14 cellular contexts compared by ENCODE assay signal in the genomic region with DNA sequence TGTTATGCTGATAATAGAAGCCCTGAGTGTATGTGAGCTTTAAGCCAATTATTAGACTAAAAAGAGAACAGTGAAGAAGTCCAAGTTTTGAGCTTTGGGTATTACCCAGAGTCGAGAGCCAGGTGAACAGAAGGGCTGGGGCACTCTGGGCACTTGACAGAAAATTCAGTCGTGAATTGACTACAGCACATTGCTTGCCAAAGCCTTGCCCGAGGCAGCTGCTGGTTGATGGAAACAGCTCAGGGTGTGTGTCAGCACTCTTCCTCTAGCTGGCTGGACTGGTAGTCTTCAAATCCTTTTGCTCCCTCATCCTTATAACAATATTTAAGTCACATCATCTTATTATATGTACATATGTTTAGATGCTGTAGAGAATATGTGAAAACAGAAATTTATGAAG. TPM values are rescaled to one million over a fixed set of nuclear protein-coding genes. Genes with fewer than 3 reads are reported as not detected.
DNase-seq lines count a peak whose midpoint lies in the region; ATAC-seq, FAIRE-seq and TF ChIP-seq lines count a peak whose summit lies in the region.
"Had no signal": no experiment of that assay in that cellular context is flagged by ENCODE, and none has a peak within 500 bp of the region (broad histone marks: within the 10 kb centered on the region; RNA-seq: fewer than 3 reads in every experiment).

No MANE protein-coding gene starts in this region.

- H3K27ac ChIP-seq in endothelial cell of umbilical vein (ENCODE audit: insufficient read depth, low read depth, low read length): no peak overlapping the region
- H3K27ac ChIP-seq: psoas muscle had no signal

- POLR2A ChIA-PET in endothelial cell of umbilical vein (lab: Charles Lee): no interaction called here

- H3K36me3 ChIP-seq in endothelial cell of umbilical vein (ENCODE audit: control insufficient read depth in 2 of 2, extremely low read depth in 1 of 2, insufficient read depth in 2 of 2, low read length in 2 of 2): no peaks in the 10 kb centered on the region

- H4K20me1 ChIP-seq in endothelial cell of umbilical vein (replicated peaks; ENCODE audit: control insufficient read depth, extremely low read depth, insufficient read depth, low read length): no peaks in the 10 kb centered on the region

- H3K4me1 ChIP-seq in endothelial cell of umbilical vein (ENCODE audit: control insufficient read depth, extremely low read depth, insufficient read depth, low read length): peaks cover 18% of the 10 kb centered on the region
- H3K4me1 ChIP-seq: psoas muscle had no signal

- no peak for ATAC-seq in HG03565 (IDR thresholded peaks at IDR 0.05; ENCODE audit: unreplicated experiment)
- ATAC-seq: GM12878 had no signal

- peaks cover 9% of the 10 kb centered on the region for H3K27me3 Mint-ChIP-seq in activated T-helper 1 cell treated with anti-CD3 and anti-CD28 coated beads, Interleukin-12 subunit alpha, Interleukin-12 subunit beta, Interleukin-2, Interleukin-4 antibody, amounts not matched to agents 30 ng/mL and 10 ng/mL and 1 ng/mL, durations not matched to agents 14 hours and 24 hours and 36 hours (ENCODE audit: insufficient read depth)
- H3K27me3 Mint-ChIP-seq: dendritic cell treated with granulocyte-macrophage colony-stimulating factor and Interleukin-4, amounts not matched to agents 40 ng/mL and 50 ng/mL, for 4 days; memory B cell had no signal

- peaks cover 35% of the 10 kb centered on the region for H3K4me1 Mint-ChIP-seq in activated T-helper 1 cell treated with anti-CD3 and anti-CD28 coated beads, Interleukin-12 subunit alpha, Interleukin-12 subunit beta, Interleukin-2, Interleukin-4 antibody, amounts not matched to agents 30 ng/mL and 10 ng/mL and 1 ng/mL, durations not matched to agents 14 hours and 24 hours and 36 hours (ENCODE audit: low read depth)

- no peaks in the 10 kb centered on the region for H3K27me3 ChIP-seq in endothelial cell of umbilical vein (ENCODE audit: control insufficient read depth in 2 of 2, insufficient read depth in 2 of 2, low read length in 2 of 2)

- CTCF ChIA-PET in endothelial cell of umbilical vein (lab: Charles Lee): interaction anchor here (0.6 to 0.8 kb wide), 4 partner anchors 37 to 1290 kb away, joined by 3 read pairs; no protein-coding TSS in a partner anchor

- H2AFZ ChIP-seq in endothelial cell of umbilical vein (ENCODE audit: low read depth, low read length): peak overlapping the region; percentile 9

- dilution Hi-C loops in endothelial cell of umbilical vein (cut with MboI; ENCODE audit: extremely low pct_ligation_motif_present, low sequenced_read_pairs): no loop called here

- no peak overlapping the region for H3K27ac Mint-ChIP-seq in activated T-helper 1 cell treated with anti-CD3 and anti-CD28 coated beads, Interleukin-12 subunit alpha, Interleukin-12 subunit beta, Interleukin-2, Interleukin-4 antibody, amounts not matched to agents 30 ng/mL and 10 ng/mL and 1 ng/mL, durations not matched to agents 14 hours and 24 hours and 36 hours
- H3K27ac Mint-ChIP-seq: dendritic cell treated with granulocyte-macrophage colony-stimulating factor and Interleukin-4, amounts not matched to agents 40 ng/mL and 50 ng/mL, for 4 days; memory B cell had no signal

- H3K9me3 Mint-ChIP-seq in activated T-helper 1 cell treated with anti-CD3 and anti-CD28 coated beads, Interleukin-12 subunit alpha, Interleukin-12 subunit beta, Interleukin-2, Interleukin-4 antibody, amounts not matched to agents 30 ng/mL and 10 ng/mL and 1 ng/mL, durations not matched to agents 14 hours and 24 hours and 36 hours: peaks cover 7% of the 10 kb centered on the region
- H3K9me3 Mint-ChIP-seq: dendritic cell treated with granulocyte-macrophage colony-stimulating factor and Interleukin-4, amounts not matched to agents 40 ng/mL and 50 ng/mL, for 4 days had no signal

- H3K4me3 Mint-ChIP-seq in activated T-helper 1 cell treated with anti-CD3 and anti-CD28 coated beads, Interleukin-12 subunit alpha, Interleukin-12 subunit beta, Interleukin-2, Interleukin-4 antibody, amounts not matched to agents 30 ng/mL and 10 ng/mL and 1 ng/mL, durations not matched to agents 14 hours and 24 hours and 36 hours: no peak overlapping the region
- H3K4me3 Mint-ChIP-seq: dendritic cell treated with granulocyte-macrophage colony-stimulating factor and Interleukin-4, amounts not matched to agents 40 ng/mL and 50 ng/mL, for 4 days; memory B cell had no signal

- no peaks in the 10 kb centered on the region for H3K79me2 ChIP-seq in endothelial cell of umbilical vein (ENCODE audit: control insufficient read depth, insufficient read depth, low read length)

- intact Hi-C loops in endothelial cell of umbilical vein (cut with micrococcal nuclease): loop anchor here (2.0 kb wide), 1 partner anchor 383 kb away; no protein-coding TSS in a partner anchor
- intact Hi-C loops in activated T-helper 1 cell treated with anti-CD3 and anti-CD28 coated beads, Interleukin-12 subunit alpha, Interleukin-12 subunit beta, Interleukin-2, Interleukin-4 antibody, amounts not matched to agents 30 ng/mL and 10 ng/mL and 1 ng/mL, durations not matched to agents 14 hours and 24 hours and 36 hours (cut with micrococcal nuclease): loop anchor here (2.0 to 10.0 kb wide), 13 partner anchors 143 to 1868 kb away; a partner anchor contains a TSS

- H3K9ac ChIP-seq in endothelial cell of umbilical vein (replicated peaks; ENCODE audit: extremely low read depth, insufficient read depth, low read length): no peak overlapping the region

- FAIRE-seq in endothelial cell of umbilical vein (lab: Jason Lieb, UNC): no peak
- FAIRE-seq: GM12878 had no signal

- BruUV-seq in endothelial cell of umbilical vein (replicated peaks; lab: Mats Ljungman, UMichigan): no TSS peak

- no peak overlapping the region for H3K4me3 ChIP-seq in endothelial cell of umbilical vein (replicated peaks in 1 of 3; ENCODE audit: insufficient read depth in 1 of 3, low read depth in 1 of 3, low read length in 3 of 3)
- H3K4me3 ChIP-seq: GM12878, psoas muscle had no signal

- H3K4me2 ChIP-seq in endothelial cell of umbilical vein (ENCODE audit: insufficient read depth, low read length): no peak overlapping the region

- peaks cover 2% of the 10 kb centered on the region for H3K9me1 ChIP-seq in endothelial cell of umbilical vein (replicated peaks; ENCODE audit: control insufficient read depth, extremely low read depth, insufficient read depth, low read length)

- TF ChIP-seq POLR2A in endothelial cell of umbilical vein (IDR thresholded peaks at IDR 0.05; ENCODE audit: low read depth, low read length): no peak

- peak; percentile 41 for DNase-seq in AG20443 (ENCODE audit: low spot score)
- DNase-seq in GM04504 (ENCODE audit: low read depth): peak; percentile 21
- peak; percentile 22 for DNase-seq in NCI-H526 treated with DMSO at 0.1 percent for 48 hours (lab: John Stamatoyannopoulos, UW)
- no peak for DNase-seq in endothelial cell of umbilical vein (ENCODE audit: low read depth, low spot score)
- no peak for DNase-seq in NCI-H146 (lab: John Stamatoyannopoulos, UW)
- no peak for DNase-seq in activated T-helper 1 cell treated with anti-CD3 and anti-CD28 coated beads, Interleukin-12 subunit alpha, Interleukin-12 subunit beta, Interleukin-2, Interleukin-4 antibody, amounts not matched to agents 30 ng/mL and 10 ng/mL and 1 ng/mL, durations not matched to agents 14 hours and 24 hours and 36 hours (ENCODE audit: low spot score)
- DNase-seq in NCI-H1048 (lab: John Stamatoyannopoulos, UW): no peak
- DNase-seq: activated CD4-positive, alpha-beta T cell treated with anti-CD3 and anti-CD28 coated beads for 48 hours; activated naive CD4-positive, alpha-beta T cell treated with Interleukin-2 at 50 U/mL for 16 hours; psoas muscle had no signal

- H3K9me3 ChIP-seq in endothelial cell of umbilical vein (replicated peaks; ENCODE audit: control insufficient read depth, insufficient read depth, low read length): no peaks in the 10 kb centered on the region
- H3K9me3 ChIP-seq: psoas muscle had no signal

- no peak for TF ChIP-seq CTCF in endothelial cell of umbilical vein (IDR thresholded peaks at IDR 0.05; ENCODE audit: extremely low read depth in 1 of 2, insufficient read depth in 1 of 2, low read depth in 1 of 2, low read length in 2 of 2)

- H3K36me3 Mint-ChIP-seq in activated T-helper 1 cell treated with anti-CD3 and anti-CD28 coated beads, Interleukin-12 subunit alpha, Interleukin-12 subunit beta, Interleukin-2, Interleukin-4 antibody, amounts not matched to agents 30 ng/mL and 10 ng/mL and 1 ng/mL, durations not matched to agents 14 hours and 24 hours and 36 hours (ENCODE audit: low read depth): peaks cover 13% of the 10 kb centered on the region
- H3K36me3 Mint-ChIP-seq: memory B cell had no signal

TF ChIP-seq in endothelial cell of umbilical vein, 7 proteins besides CTCF, POLR2A, EP300 and RAD21:
- TF ChIP-seq EZH2 (IDR thresholded peaks at IDR 0.05; ENCODE audit: borderline replicate concordance, low read depth, low read length, severe bottlenecking): no peak
- no peak for TF ChIP-seq GATA2 (IDR thresholded peaks at IDR 0.05; ENCODE audit: insufficient read depth, insufficient read length, low read depth, low read length)
- TF ChIP-seq POLR2AphosphoS5 (IDR thresholded peaks at IDR 0.05; ENCODE audit: insufficient read depth, low read depth, low read length): no peak
- no peak for TF ChIP-seq JUN (IDR thresholded peaks at IDR 0.05; ENCODE audit: borderline replicate concordance, insufficient read depth, insufficient read length, low read depth)
- TF ChIP-seq MYC (IDR thresholded peaks at IDR 0.05; ENCODE audit: low read depth, low read length): no peak
- TF ChIP-seq FOS (IDR thresholded peaks at IDR 0.05; ENCODE audit: borderline replicate concordance, insufficient read depth, low read length): no peak
- TF ChIP-seq, protein P1, sequence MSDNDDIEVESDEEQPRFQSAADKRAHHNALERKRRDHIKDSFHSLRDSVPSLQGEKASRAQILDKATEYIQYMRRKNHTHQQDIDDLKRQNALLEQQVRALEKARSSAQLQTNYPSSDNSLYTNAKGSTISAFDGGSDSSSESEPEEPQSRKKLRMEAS (IDR thresholded peaks at IDR 0.05; ENCODE audit: insufficient read depth, insufficient read length): no peak

RNA-seq across cellular contexts. Expression of a gene that starts 21.3 kb away (rescaled TPM):
- total RNA-seq in endothelial cell of umbilical vein: 69.8 and 72.1 TPM in 2 replicates
- 48.5 and 63.5 TPM in 2 replicates for polyA plus RNA-seq in endothelial cell of umbilical vein
- polyA plus RNA-seq in endothelial cell of umbilical vein (2011; cell fraction: cytosol; rRNA removed): 50.1 and 54.3 TPM in 2 replicates
- 129 and 156 TPM in 2 replicates for polyA plus RNA-seq in endothelial cell of umbilical vein (2011; cell fraction: nucleus; rRNA removed)
- 60.6 and 70.2 TPM in 2 replicates for polyA plus RNA-seq in endothelial cell of umbilical vein (2012)
- 120 and 127 TPM in 2 replicates for polyA minus RNA-seq in endothelial cell of umbilical vein
- not detected for polyA minus RNA-seq in endothelial cell of umbilical vein (2011; cell fraction: cytosol; rRNA and poly(A)+ RNA removed)
- 249 and 261 TPM in 2 replicates for polyA minus RNA-seq in endothelial cell of umbilical vein (2011; cell fraction: nucleus; rRNA and poly(A)+ RNA removed)
- total RNA-seq in activated T-helper 1 cell treated with anti-CD3 and anti-CD28 coated beads, Interleukin-12 subunit alpha, Interleukin-12 subunit beta, Interleukin-2, Interleukin-4 antibody, amounts not matched to agents 30 ng/mL and 10 ng/mL and 1 ng/mL, durations not matched to agents 14 hours and 24 hours and 36 hours: 21.3 and 24.3 TPM in 2 replicates

Comparison
In these comparisons a context has a peak if more than half of its experiments do, and no peak if none do; other contexts are left out.
1. DNase-seq: peak in AG20443 (single experiment), GM04504 (single experiment) and NCI-H526 treated with DMSO at 0.1 percent for 48 hours (single experiment); none in endothelial cell of umbilical vein (single experiment), NCI-H146 (single experiment), activated T-helper 1 cell treated with anti-CD3 and anti-CD28 coated beads, Interleukin-12 subunit alpha, Interleukin-12 subunit beta, Interleukin-2, Interleukin-4 antibody, amounts not matched to agents 30 ng/mL and 10 ng/mL and 1 ng/mL, durations not matched to agents 14 hours and 24 hours and 36 hours (single experiment) and NCI-H1048 (single experiment).